In genomic region chr12:75065482-75065881, GRCh38 we compare ENCODE assay signal across 29 cellular contexts.
"Had no signal": no experiment of that assay in that cellular context is flagged by ENCODE, and none has a peak within 500 bp of the region (broad histone marks: within the 10 kb centered on the region; RNA-seq: fewer than 3 reads in every experiment).

No MANE protein-coding gene starts in this region.

- H3K4me3 Mint-ChIP-seq: stimulated activated effector memory CD8-positive, alpha-beta T cell treated with anti-CD3 and anti-CD28 coated beads, Interleukin-12 subunit alpha, Interleukin-12 subunit beta, amount 100 ng/mL, for 72 hours; stimulated activated memory B cell treated with anti-CD40 and anti-IgM and Interleukin-4, amounts not matched to agents 10 μg/mL and 1 μg/mL and 100 μg/mL, for 72 hours; stimulated activated naive B cell treated with anti-CD40 and anti-IgM and Interleukin-4, amounts not matched to agents 10 μg/mL and 1 μg/mL and 100 μg/mL, for 72 hours; stimulated activated naive CD8-positive, alpha-beta T cell treated with anti-CD3 and anti-CD28 coated beads, Interleukin-15, amount 100 ng/mL, for 72 hours; stimulated activated naive CD8-positive, alpha-beta T cell treated with anti-CD3 and anti-CD28 coated beads, Interleukin-15, Interleukin-2, amounts not matched to agents 100 ng/mL and 50 ng/mL, for 24 hours; type B pancreatic cell had no signal

- FAIRE-seq: urothelium cell line had no signal

- H3K36me3 ChIP-seq: stomach, suprapubic skin, thoracic aorta, thyroid gland, tibial artery, tibial nerve, transverse colon, upper lobe of left lung, upper lobe of right lung, uterus, vagina had no signal

- H3K27ac ChIP-seq: stomach, suprapubic skin, testis, thoracic aorta, thyroid gland, tibial artery, tibial nerve, transverse colon, upper lobe of left lung, upper lobe of right lung, uterus, vagina had no signal

- H3K36me3 Mint-ChIP-seq: stimulated activated effector memory CD8-positive, alpha-beta T cell treated with anti-CD3 and anti-CD28 coated beads, Interleukin-12 subunit alpha, Interleukin-12 subunit beta, amount 100 ng/mL, for 72 hours; stimulated activated memory B cell treated with anti-CD40 and anti-IgM and Interleukin-4, amounts not matched to agents 10 μg/mL and 1 μg/mL and 100 μg/mL, for 72 hours; stimulated activated naive B cell treated with anti-CD40 and anti-IgM and Interleukin-4, amounts not matched to agents 10 μg/mL and 1 μg/mL and 100 μg/mL, for 72 hours; type B pancreatic cell had no signal

- H3K4me1 ChIP-seq: stomach, suprapubic skin, testis, thyroid gland, tibial artery, tibial nerve, transverse colon, upper lobe of left lung, upper lobe of right lung, uterus, vagina had no signal

- H3K27ac Mint-ChIP-seq: stimulated activated effector memory CD8-positive, alpha-beta T cell treated with anti-CD3 and anti-CD28 coated beads, Interleukin-12 subunit alpha, Interleukin-12 subunit beta, amount 100 ng/mL, for 72 hours; stimulated activated memory B cell treated with anti-CD40 and anti-IgM and Interleukin-4, amounts not matched to agents 10 μg/mL and 1 μg/mL and 100 μg/mL, for 72 hours; stimulated activated naive B cell treated with anti-CD40 and anti-IgM and Interleukin-4, amounts not matched to agents 10 μg/mL and 1 μg/mL and 100 μg/mL, for 72 hours; stimulated activated naive CD8-positive, alpha-beta T cell treated with anti-CD3 and anti-CD28 coated beads, Interleukin-15, amount 100 ng/mL, for 72 hours; stimulated activated naive CD8-positive, alpha-beta T cell treated with anti-CD3 and anti-CD28 coated beads, Interleukin-15, Interleukin-2, amounts not matched to agents 100 ng/mL and 50 ng/mL, for 24 hours; type B pancreatic cell had no signal

- H3K27me3 ChIP-seq: stomach, suprapubic skin, testis, thyroid gland, tibial artery, tibial nerve, transverse colon, upper lobe of left lung, upper lobe of right lung, uterus, vagina had no signal

- H3K4me3 ChIP-seq: stomach, suprapubic skin, testis, thoracic aorta, thyroid gland, tibial artery, tibial nerve, transverse colon, upper lobe of left lung, upper lobe of right lung, uterus, vagina had no signal

- H3K4me1 Mint-ChIP-seq: stimulated activated effector memory CD8-positive, alpha-beta T cell treated with anti-CD3 and anti-CD28 coated beads, Interleukin-12 subunit alpha, Interleukin-12 subunit beta, amount 100 ng/mL, for 72 hours; stimulated activated memory B cell treated with anti-CD40 and anti-IgM and Interleukin-4, amounts not matched to agents 10 μg/mL and 1 μg/mL and 100 μg/mL, for 72 hours; stimulated activated naive B cell treated with anti-CD40 and anti-IgM and Interleukin-4, amounts not matched to agents 10 μg/mL and 1 μg/mL and 100 μg/mL, for 72 hours; stimulated activated naive CD8-positive, alpha-beta T cell treated with anti-CD3 and anti-CD28 coated beads, Interleukin-15, amount 100 ng/mL, for 72 hours had no signal

- ATAC-seq: stimulated activated effector memory CD8-positive, alpha-beta T cell treated with anti-CD3 and anti-CD28 coated beads, Interleukin-12 subunit alpha, Interleukin-12 subunit beta, amount 100 ng/mL, for 72 hours; stimulated activated memory B cell treated with anti-CD40 and anti-IgM and Interleukin-4, amounts not matched to agents 10 μg/mL and 1 μg/mL and 100 μg/mL, for 72 hours; stimulated activated naive B cell treated with anti-CD40 and anti-IgM and Interleukin-4, amounts not matched to agents 10 μg/mL and 1 μg/mL and 100 μg/mL, for 72 hours; stimulated activated naive CD8-positive, alpha-beta T cell treated with anti-CD3 and anti-CD28 coated beads, Interleukin-15, amount 100 ng/mL, for 72 hours; stimulated activated naive CD8-positive, alpha-beta T cell treated with anti-CD3 and anti-CD28 coated beads, Interleukin-15, Interleukin-2, amounts not matched to agents 100 U/mL and 50 U/mL, for 24 hours; upper lobe of right lung had no signal

- H3K27me3 Mint-ChIP-seq: stimulated activated memory B cell treated with anti-CD40 and anti-IgM and Interleukin-4, amounts not matched to agents 10 μg/mL and 1 μg/mL and 100 μg/mL, for 72 hours; stimulated activated naive B cell treated with anti-CD40 and anti-IgM and Interleukin-4, amounts not matched to agents 10 μg/mL and 1 μg/mL and 100 μg/mL, for 72 hours; stimulated activated naive CD8-positive, alpha-beta T cell treated with anti-CD3 and anti-CD28 coated beads, Interleukin-15, amount 100 ng/mL, for 72 hours; stimulated activated naive CD8-positive, alpha-beta T cell treated with anti-CD3 and anti-CD28 coated beads, Interleukin-15, Interleukin-2, amounts not matched to agents 100 ng/mL and 50 ng/mL, for 24 hours; type B pancreatic cell had no signal

- H3K9me3 Mint-ChIP-seq: stimulated activated effector memory CD8-positive, alpha-beta T cell treated with anti-CD3 and anti-CD28 coated beads, Interleukin-12 subunit alpha, Interleukin-12 subunit beta, amount 100 ng/mL, for 72 hours; stimulated activated naive CD8-positive, alpha-beta T cell treated with anti-CD3 and anti-CD28 coated beads, Interleukin-15, amount 100 ng/mL, for 72 hours; stimulated activated naive CD8-positive, alpha-beta T cell treated with anti-CD3 and anti-CD28 coated beads, Interleukin-15, Interleukin-2, amounts not matched to agents 100 ng/mL and 50 ng/mL, for 24 hours had no signal

- H3K9me3 ChIP-seq: stomach, suprapubic skin, testis, thoracic aorta, thyroid gland, tibial artery, tibial nerve, transverse colon, upper lobe of left lung, upper lobe of right lung, uterus, vagina had no signal

- DNase-seq: stimulated activated CD4-positive, alpha-beta T cell treated with anti-CD3 and anti-CD28 coated beads, Interleukin-2, amount 100 ng/mL, for 48 hours; stimulated activated CD4-positive, alpha-beta T cell treated with anti-CD3 and anti-CD28 coated beads, Interleukin-4, amount 100 ng/mL, for 1 hour; stimulated activated CD4-positive, alpha-beta T cell treated with anti-CD3 and anti-CD28 coated beads, Interleukin-4, amount 100 ng/mL, for 24 hours; stimulated activated CD4-positive, alpha-beta T cell treated with anti-CD3 and anti-CD28 coated beads, Interleukin-4, amount 100 ng/mL, for 4 hours; stimulated activated CD8-positive, alpha-beta memory T cell treated with anti-CD3 and anti-CD28 coated beads, Interleukin-4, amount 100 ng/mL, for 48 hours; stimulated activated naive B cell treated with anti-CD40 and anti-IgM and Interleukin-4, amounts not matched to agents 10 μg/mL and 1 μg/mL and 100 μg/mL, for 72 hours; stimulated activated naive CD4-positive, alpha-beta T cell; stimulated activated naive CD4-positive, alpha-beta T cell treated with Interleukin-2 at 50 U/mL for 16 hours; stimulated activated naive CD8-positive, alpha-beta T cell treated with anti-CD3 and anti-CD28 coated beads, Interleukin-15, amount 100 ng/mL, for 72 hours; stimulated activated naive CD8-positive, alpha-beta T cell treated with anti-CD3 and anti-CD28 coated beads, Interleukin-15, Interleukin-2, amounts not matched to agents 100 U/mL and 50 U/mL, for 24 hours; stomach; substantia nigra; testis; thyroid gland; tibial artery; transverse colon; trophoblast cell; upper lobe of left lung; upper lobe of right lung; uterus had no signal
